ENCODE assay signal across 8 cellular contexts in genomic region chr13:91399189-91400093, GRCh38. TPM values are rescaled to one million over a fixed set of nuclear protein-coding genes. Genes with fewer than 3 reads are reported as not detected.
DNase-seq lines count a peak whose midpoint lies in the region; ATAC-seq and TF ChIP-seq lines count a peak whose summit lies in the region.
"Had no signal": no experiment of that assay in that cellular context is flagged by ENCODE, and none has a peak within 500 bp of the region (broad histone marks: within the 10 kb centered on the region; RNA-seq: fewer than 3 reads in every experiment).

No MANE protein-coding gene starts in this region.

- H3K79me2 ChIP-seq in neural progenitor cell (ENCODE audit: low read depth): no peaks in the 10 kb centered on the region

- ATAC-seq in GM19397 (IDR thresholded peaks at IDR 0.05; ENCODE audit: unreplicated experiment): peak; percentile 18
- peak; percentile 12 for ATAC-seq in HG03280 (IDR thresholded peaks at IDR 0.05; ENCODE audit: unreplicated experiment)

- peak overlapping the region; percentile 74 for H2AFZ ChIP-seq in neural progenitor cell (replicated peaks)

- peaks cover 16% of the 10 kb centered on the region for H4K20me1 ChIP-seq in neural progenitor cell (ENCODE audit: low read depth)

- no peaks in the 10 kb centered on the region for H3K36me3 ChIP-seq in effector memory CD4-positive, alpha-beta T cell (ENCODE audit: control insufficient read depth, insufficient read depth, low read length)
- H3K36me3 ChIP-seq in neural progenitor cell: no peaks in the 10 kb centered on the region

- H3K9me3 ChIP-seq in effector memory CD4-positive, alpha-beta T cell (ENCODE audit: control insufficient read depth, low read length): no peaks in the 10 kb centered on the region
- no peaks in the 10 kb centered on the region for H3K9me3 ChIP-seq in neural progenitor cell (ENCODE audit: low read depth)
- H3K9me3 ChIP-seq: mucosa of descending colon had no signal

- H3K4me3 ChIP-seq in effector memory CD4-positive, alpha-beta T cell (ENCODE audit: insufficient read depth, low read depth, low read length, poor library complexity, severe bottlenecking): peak overlapping the region; percentile 60
- H3K4me3 ChIP-seq in neural progenitor cell: peak overlapping the region; percentile 62
- H3K4me3 ChIP-seq: mucosa of descending colon had no signal

- no peaks in the 10 kb centered on the region for H3K9me3 Mint-ChIP-seq in neural progenitor cell

- peaks cover 8% of the 10 kb centered on the region for H3K27me3 ChIP-seq in effector memory CD4-positive, alpha-beta T cell (replicated peaks; ENCODE audit: control insufficient read depth, insufficient read depth, low read length, poor library complexity, severe bottlenecking)
- H3K27me3 ChIP-seq in neural progenitor cell: peaks cover 93% of the 10 kb centered on the region

- no peak overlapping the region for H3K9ac ChIP-seq in neural progenitor cell

- no peak overlapping the region for H3K27ac Mint-ChIP-seq in neural progenitor cell

- no peak for DNase-seq in effector memory CD4-positive, alpha-beta T cell
- peak; percentile 34 for DNase-seq in neural progenitor cell (ENCODE audit: low spot score)
- DNase-seq in COR-L47 (lab: John Stamatoyannopoulos, UW): no peak
- no peak for DNase-seq in DMS 273 treated with DMSO at 0.1 percent for 48 hours (lab: John Stamatoyannopoulos, UW)
- no peak for DNase-seq in OCI-M2 (lab: John Stamatoyannopoulos, UW; ENCODE audit: unreplicated experiment)

- TF ChIP-seq CTCF in neural progenitor cell (IDR thresholded peaks at IDR 0.05): no peak

- H3K4me1 Mint-ChIP-seq in neural progenitor cell: peaks cover 5% of the 10 kb centered on the region

- peaks cover 27% of the 10 kb centered on the region for H3K27me3 Mint-ChIP-seq in neural progenitor cell (ENCODE audit: insufficient read depth, low read depth)

- peaks cover 15% of the 10 kb centered on the region for H3K4me1 ChIP-seq in effector memory CD4-positive, alpha-beta T cell (ENCODE audit: control insufficient read depth, insufficient read depth, low read length, poor library complexity, severe bottlenecking)
- no peaks in the 10 kb centered on the region for H3K4me1 ChIP-seq in neural progenitor cell

- H3K36me3 Mint-ChIP-seq in neural progenitor cell: no peaks in the 10 kb centered on the region

- H3K4me2 ChIP-seq in neural progenitor cell: peak overlapping the region; percentile 90

- H3F3A ChIP-seq in neural progenitor cell (ENCODE audit: low read depth): no peaks in the 10 kb centered on the region

- H3K27ac ChIP-seq in effector memory CD4-positive, alpha-beta T cell (ENCODE audit: insufficient read depth, low read length, poor library complexity, severe bottlenecking): no peak overlapping the region
- no peak overlapping the region for H3K27ac ChIP-seq in neural progenitor cell

- H3K4me3 Mint-ChIP-seq in neural progenitor cell: peak overlapping the region; percentile 81

RNA-seq across cellular contexts. Expression of gene GPC5, which starts 1.0 kb away (rescaled TPM):
- 0.07 and 0.77 TPM in 2 replicates for total RNA-seq in neural progenitor cell (ENCODE audit: low replicate concordance)

RNA-seq across cellular contexts. Expression of gene MIR17HG, which starts 52.0 kb away (rescaled TPM):
- total RNA-seq in neural progenitor cell (ENCODE audit: low replicate concordance): 53.4 and 69.7 TPM in 2 replicates
